13 cellular contexts compared by ENCODE assay signal in genomic region chr1:113041569-113042335, GRCh38. TPM values are rescaled to one million over a fixed set of nuclear protein-coding genes. Genes with fewer than 3 reads are reported as not detected.
DNase-seq lines count a peak whose midpoint lies in the region; ATAC-seq, FAIRE-seq and TF ChIP-seq lines count a peak whose summit lies in the region.
"Had no signal": no experiment of that assay in that cellular context is flagged by ENCODE, and none has a peak within 500 bp of the region (broad histone marks: within the 10 kb centered on the region; RNA-seq: fewer than 3 reads in every experiment).

No MANE protein-coding gene starts in this region.

- ATAC-seq in HG02759 (IDR thresholded peaks at IDR 0.05; ENCODE audit: unreplicated experiment) (peak; percentile 35), GM12878 (peak; percentile 48), aorta (ENCODE audit: low FRiP score) (no peak)
- no peak for ATAC-seq in activated T-cell treated with anti-CD3 and anti-CD28 coated beads, Interleukin-2, amount 50 U/mL, for 4 hours

- in situ Hi-C loops in GM12878 (cut with MboI), result loop anchor here (5.0 kb wide), 3 partner anchors 159 to 324 kb away; partner anchors contain the start of gene PPM1J

- TF ChIP-seq RAD21 in GM12878 (IDR thresholded peaks at IDR 0.05; ENCODE audit: insufficient read depth, low read depth, low read length), result no peak

- H3K9ac ChIP-seq in GM12878 (ENCODE audit: control insufficient read depth, insufficient read depth, low read length), result no peak overlapping the region

- H3K4me3 Mint-ChIP-seq in activated T-cell treated with anti-CD3 and anti-CD28 coated beads, Interleukin-2, amount 50 U/mL, for 4 hours, result no peak overlapping the region
- H3K4me3 Mint-ChIP-seq: CD14-positive monocyte had no signal

- H3K4me1 ChIP-seq in GM12878 (ENCODE audit: control insufficient read depth, insufficient read depth, low read length), result peaks cover 33% of the 10 kb centered on the region
- H3K4me1 ChIP-seq in aorta (ENCODE audit: control insufficient read depth in 1 of 2, insufficient read depth in 2 of 2, low read length in 2 of 2), result no peaks in the 10 kb centered on the region

- BruUV-seq in GM12878 (replicated peaks; lab: Mats Ljungman, UMichigan), result no TSS peak

- H3K27me3 ChIP-seq in GM12878 (replicated peaks in 1 of 2; ENCODE audit: control insufficient read depth in 2 of 2, insufficient read depth in 2 of 2, low read length in 1 of 2), result no peaks in the 10 kb centered on the region
- no peaks in the 10 kb centered on the region for H3K27me3 ChIP-seq in aorta (ENCODE audit: control insufficient read depth in 1 of 2, insufficient read depth in 2 of 2, low read length in 1 of 2)
- H3K27me3 ChIP-seq: Peyer's patch, sigmoid colon had no signal

- no peak for TF ChIP-seq CTCF in GM12878 (IDR thresholded peaks at IDR 0.05 in 2 of 3, conservative IDR thresholded peaks at IDR 0.05 in 1 of 3; ENCODE audit: control insufficient read depth in 2 of 3, extremely low read depth in 1 of 3, insufficient read depth in 1 of 3, low read depth in 3 of 3, low read length in 3 of 3)

- POLR2A ChIA-PET in GM12878 (lab: Charles Lee), result interaction anchor here (0.5 to 1.6 kb wide), 10 partner anchors 10 to 354 kb away, joined by 3 to 6 read pairs (median 4); partner anchors contain the start of gene PPM1J

- no peaks in the 10 kb centered on the region for H4K20me1 ChIP-seq in GM12878 (ENCODE audit: control insufficient read depth, insufficient read depth)

- H3K4me2 ChIP-seq in GM12878 (ENCODE audit: control insufficient read depth, insufficient read depth), result peak overlapping the region; percentile 56; the same call in 1 of the 2 replicates

- no peak for FAIRE-seq in GM12878 (lab: Jason Lieb, UNC)

- H3K9me3 ChIP-seq in GM12878 (replicated peaks; ENCODE audit: control insufficient read depth, insufficient read depth, low read length) (no peaks in the 10 kb centered on the region), aorta (ENCODE audit: control insufficient read depth, low read length) (no peaks in the 10 kb centered on the region)
- H3K9me3 ChIP-seq: gastroesophageal sphincter, Peyer's patch, sigmoid colon had no signal

- CTCF ChIA-PET in GM12878 (lab: Yijun Ruan, JAX), result interaction anchor here (0.6 to 5.5 kb wide), 50 partner anchors 8 to 650 kb away, joined by 3 to 196 read pairs (median 6); partner anchors contain the start of genes CAPZA1, LRIG2, PPM1J and SLC16A1

- intact Hi-C loops in GM12878 (cut with micrococcal nuclease; ENCODE audit: unreplicated experiment) (loop anchor here (1.0 to 2.0 kb wide), 4 partner anchors 87 to 325 kb away; no protein-coding TSS in a partner anchor), aorta (cut with DNase I) (loop anchor here (1.0 to 5.0 kb wide), 6 partner anchors 84 to 325 kb away; partner anchors contain the start of gene SLC16A1 (in 1 of the 2))

- 0% methylated on average over 1 of the region's 1 CpG for WGBS in GM12878 (ENCODE audit: insufficient coverage, insufficient replicate concordance, low lambda C conversion rate, missing lambda C conversion rate)
- WGBS in aorta, 2 donors, result 46 to 53% methylated on average over 1 of the region's 1 CpG

- DNase-seq in AG20443 (ENCODE audit: low spot score), result peak; percentile 18
- DNase-seq in GM12878 (ENCODE audit: low read depth, low spot score), result no peak
- peak; percentile 89 for DNase-seq in medulla oblongata (ENCODE audit: extremely low spot score)
- no peak for DNase-seq in activated T-cell treated with anti-CD3 and anti-CD28 coated beads, Interleukin-2, amount 50 U/mL, for 4 hours
- DNase-seq in aorta, result no peak
- no peak for DNase-seq in NCI-H1436 (lab: John Stamatoyannopoulos, UW)
- no peak for DNase-seq in central memory CD4-positive, alpha-beta T cell

- no peak for TF ChIP-seq EP300 in GM12878 (IDR thresholded peaks at IDR 0.05; ENCODE audit: borderline replicate concordance in 1 of 2, control insufficient read depth in 1 of 2, low read depth in 2 of 2, low read length in 2 of 2)

- H3K36me3 ChIP-seq in GM12878 (ENCODE audit: control insufficient read depth in 2 of 2, insufficient read depth in 2 of 2, low read length in 1 of 2), result no peaks in the 10 kb centered on the region
- no peaks in the 10 kb centered on the region for H3K36me3 ChIP-seq in aorta (ENCODE audit: control insufficient read depth in 1 of 2, insufficient read depth in 2 of 2, low read length in 1 of 2)
- H3K36me3 ChIP-seq: gastroesophageal sphincter, Peyer's patch, sigmoid colon had no signal

- SMC1A ChIA-PET in GM12878 (lab: Charles Lee; ENCODE audit: uncharacterized antibody, unreplicated experiment), result interaction anchor here (0.6 to 5.7 kb wide), 52 partner anchors 9 to 650 kb away, joined by 3 to 150 read pairs (median 4); partner anchors contain the start of genes LRIG2, PPM1J and SLC16A1

- H2AFZ ChIP-seq in GM12878 (ENCODE audit: control insufficient read depth, low read depth, low read length), result no peak overlapping the region

- RAD21 ChIA-PET in GM12878 (lab: Charles Lee; ENCODE audit: unreplicated experiment), result interaction anchor here (0.6 to 4.1 kb wide), 35 partner anchors 8 to 685 kb away, joined by 3 to 105 read pairs (median 4); partner anchors contain the start of genes LRIG2, PPM1J and SLC16A1

- H3K27me3 Mint-ChIP-seq in activated T-cell treated with anti-CD3 and anti-CD28 coated beads, Interleukin-2, amount 50 U/mL, for 4 hours (ENCODE audit: low read depth), result peaks cover 5% of the 10 kb centered on the region

- H3K27ac ChIP-seq in GM12878 (ENCODE audit: control insufficient read depth, insufficient read depth) (peak overlapping the region; percentile 34; the same call in 1 of the 2 replicates), aorta (ENCODE audit: low read depth in 1 of 2, low read length in 2 of 2) (no peak overlapping the region)
- H3K27ac ChIP-seq: gastroesophageal sphincter had no signal

- TF ChIP-seq POLR2A in GM12878 (IDR thresholded peaks at IDR 0.05; ENCODE audit: low read depth, low read length), result no peak

- H3K36me3 Mint-ChIP-seq in activated T-cell treated with anti-CD3 and anti-CD28 coated beads, Interleukin-2, amount 50 U/mL, for 4 hours (ENCODE audit: insufficient read depth), result no peaks in the 10 kb centered on the region
- H3K36me3 Mint-ChIP-seq: CD14-positive monocyte had no signal

- peaks cover 25% of the 10 kb centered on the region for H3K4me1 Mint-ChIP-seq in activated T-cell treated with anti-CD3 and anti-CD28 coated beads, Interleukin-2, amount 50 U/mL, for 4 hours (ENCODE audit: low read depth)

- H3K9me3 Mint-ChIP-seq in activated T-cell treated with anti-CD3 and anti-CD28 coated beads, Interleukin-2, amount 50 U/mL, for 4 hours, result no peaks in the 10 kb centered on the region
- H3K9me3 Mint-ChIP-seq: activated T-cell treated with anti-CD3 and anti-CD28 coated beads, Interleukin-2, amount 50 U/mL, for 72 hours had no signal

- no peaks in the 10 kb centered on the region for H3K79me2 ChIP-seq in GM12878 (ENCODE audit: control insufficient read depth, insufficient read depth, low read length)

- no peak overlapping the region for H3K4me3 ChIP-seq in GM12878
- H3K4me3 ChIP-seq in aorta (ENCODE audit: low read length in 2 of 2), result no peak overlapping the region
- H3K4me3 ChIP-seq: gastroesophageal sphincter, Peyer's patch, sigmoid colon had no signal

TF ChIP-seq in GM12878, 131 proteins besides CTCF, POLR2A, EP300 and RAD21:
- TF ChIP-seq GATAD2B (conservative IDR thresholded peaks at IDR 0.05; ENCODE audit: low read depth) (no peak), POLR2AphosphoS5 (IDR thresholded peaks at IDR 0.05; ENCODE audit: low read length) (no peak), ZNF622 (IDR thresholded peaks at IDR 0.05) (no peak), MXI1 (IDR thresholded peaks at IDR 0.05; ENCODE audit: low read depth, low read length) (no peak), JUND (IDR thresholded peaks at IDR 0.05; ENCODE audit: low read depth, low read length) (no peak)

RNA-seq across cellular contexts. Expression of gene LRIG2, which starts 31.2 kb away (rescaled TPM):
- total RNA-seq in GM12878 (2013; cell fraction: nucleolus; rRNA removed), result 78.4 and 80.4 TPM in 2 replicates
- total RNA-seq in GM12878 (2014; rRNA removed) (8.4 and 8.5 TPM in 2 replicates), GM12878 (2014; rRNA removed; fragmentation: Illumina TruSeq; extraction: Trizol) (6.7 and 7.7 TPM in 2 replicates), GM12878 (2021) (4.3 and 7.6 TPM in 2 replicates), aorta (10 to 100 TPM; 15.1 to 24.7 TPM)
- polyA plus RNA-seq in GM12878 (2011; ENCODE audit: low read depth), result 4.2 TPM
- polyA plus RNA-seq in GM12878 (2011; rRNA removed) (11.8 and 13.9 TPM in 2 replicates), GM12878 (2014; fragmentation: Illumina TruSeq; extraction: Trizol) (5.3 and 6.0 TPM in 2 replicates), GM12878 (2014; fragmentation: Nextera tagmentation; extraction: Ambion mirVana) (1 to 10 TPM in 1 of 2 experiments, under 1 TPM in 1; 0.77 to 1.3 TPM), GM12878 (2014; rRNA removed) (4.9 and 5.2 TPM in 2 replicates), GM12878 (2016; fragmentation: Nextera tagmentation; extraction: Ambion mirVana) (1 to 10 TPM; 4.6 TPM), aorta (1 to 10 TPM; 1.8 to 3.6 TPM)
- 7.8 and 10.1 TPM in 2 replicates for polyA plus RNA-seq in GM12878 (2011; cell fraction: cytosol; rRNA removed)
- polyA plus RNA-seq in GM12878 (2011; cell fraction: nucleus; rRNA removed), result 10.9 and 14.3 TPM in 2 replicates
- polyA plus RNA-seq in GM12878 (2012), result 4.3 and 4.9 TPM in 2 replicates
- 21.4 and 24.0 TPM in 2 replicates for polyA minus RNA-seq in GM12878 (2011; rRNA and poly(A)+ RNA removed)
- polyA minus RNA-seq in GM12878 (2011; cell fraction: cytosol; rRNA and poly(A)+ RNA removed), result 3.5 and 7.3 TPM in 2 replicates
- polyA minus RNA-seq in GM12878 (2011; cell fraction: nucleus; rRNA and poly(A)+ RNA removed), result 10.3 and 11.5 TPM in 2 replicates
- 1 to 10 TPM; 7.5 to 8.2 (median 7.8) TPM for total RNA-seq in activated T-cell treated with anti-CD3 and anti-CD28 coated beads, Interleukin-2, amount 50 U/mL, for 4 hours

Comparison
In these comparisons a context has a peak if more than half of its experiments do, and no peak if none do; other contexts are left out.
1. DNase-seq: peak in AG20443 (single experiment) and medulla oblongata (single experiment); none in GM12878 (single experiment), activated T-cell treated with anti-CD3 and anti-CD28 coated beads, Interleukin-2, amount 50 U/mL, for 4 hours (single experiment), aorta (0 of 2), NCI-H1436 (single experiment) and central memory CD4-positive, alpha-beta T cell (single experiment).
2. ATAC-seq: peak in HG02759 (single experiment) and GM12878 (single experiment); none in activated T-cell treated with anti-CD3 and anti-CD28 coated beads, Interleukin-2, amount 50 U/mL, for 4 hours (0 of 2) and aorta (single experiment).